ENCODE assay signal across 15 cellular contexts in genomic region chr1:245197911-245198379, GRCh38. TPM values are rescaled to one million over a fixed set of nuclear protein-coding genes. Genes with fewer than 3 reads are reported as not detected.
DNase-seq lines count a peak whose midpoint lies in the region; ATAC-seq and TF ChIP-seq lines count a peak whose summit lies in the region.
"Had no signal": no experiment of that assay in that cellular context is flagged by ENCODE, and none has a peak within 500 bp of the region (broad histone marks: within the 10 kb centered on the region; RNA-seq: fewer than 3 reads in every experiment).

No MANE protein-coding gene starts in this region.

- no peak for TF ChIP-seq POLR2A in testis (IDR thresholded peaks at IDR 0.05)

- H3K27ac ChIP-seq in osteoblast (ENCODE audit: low read depth, low read length), result no peak overlapping the region
- no peak overlapping the region for H3K27ac ChIP-seq in testis
- H3K27ac ChIP-seq: epithelial cell of prostate had no signal

- H3K27me3 ChIP-seq in osteoblast (ENCODE audit: insufficient read depth, low read length) (no peaks in the 10 kb centered on the region), testis (no peaks in the 10 kb centered on the region)
- H3K27me3 ChIP-seq: sigmoid colon had no signal

- no peak for ATAC-seq in GM18909 (IDR thresholded peaks at IDR 0.05; ENCODE audit: poor library complexity, unreplicated experiment)
- ATAC-seq: activated CD4-positive, alpha-beta T cell treated with anti-CD3 and anti-CD28 coated beads for 36 hours; activated T-cell treated with anti-CD3 and anti-CD28 coated beads, Interleukin-2, amount 50 U/mL, for 72 hours had no signal

- H3K4me1 Mint-ChIP-seq in type B pancreatic cell (ENCODE audit: unreplicated experiment), result peaks cover 52% of the 10 kb centered on the region
- H3K4me1 Mint-ChIP-seq: activated CD4-positive, alpha-beta T cell treated with anti-CD3 and anti-CD28 coated beads for 36 hours had no signal

- DNase-seq in ELF-1 (ENCODE audit: low read depth, low spot score), result peak; percentile 38
- peak; percentile 56 for DNase-seq in RPMI7951 (ENCODE audit: low read depth)
- peak; percentile 65 for DNase-seq in fibroblast of peridontal ligament (ENCODE audit: extremely low read depth)
- DNase-seq in osteoblast (ENCODE audit: insufficient read length, low spot score, missing footprints), result peak; percentile 75
- no peak for DNase-seq in activated gamma-delta T cell treated with Interleukin-2 at 50 U/mL for 16 hours
- DNase-seq in type B pancreatic cell (ENCODE audit: extremely low spot score, unreplicated experiment), result no peak
- no peak for DNase-seq in testis
- DNase-seq: activated CD4-positive, alpha-beta T cell treated with anti-CD3 and anti-CD28 coated beads for 36 hours; activated T-cell treated with anti-CD3 and anti-CD28 coated beads, Interleukin-2, amount 50 U/mL, for 72 hours; NCI-H2107; sigmoid colon; T-helper 1 cell had no signal

- TF ChIP-seq CTCF in osteoblast (IDR thresholded peaks at IDR 0.05; ENCODE audit: extremely low read depth, low read depth, low read length), result no peak
- no peak for TF ChIP-seq CTCF in type B pancreatic cell (conservative IDR thresholded peaks at IDR 0.05)
- TF ChIP-seq CTCF in testis (IDR thresholded peaks at IDR 0.05), result no peak

- peak overlapping the region; percentile 32 for H2AFZ ChIP-seq in osteoblast (ENCODE audit: low read length)

- H3K4me2 ChIP-seq in osteoblast (ENCODE audit: insufficient read depth, low read length), result peak overlapping the region; percentile 54

- H3K9me3 ChIP-seq in osteoblast (ENCODE audit: low read depth, low read length) (no peaks in the 10 kb centered on the region), testis (no peaks in the 10 kb centered on the region)
- H3K9me3 ChIP-seq: sigmoid colon had no signal

- no peaks in the 10 kb centered on the region for H3K79me2 ChIP-seq in osteoblast (ENCODE audit: insufficient read depth, low read length)

- H3K4me3 ChIP-seq in osteoblast (ENCODE audit: insufficient read depth, low read length) (peak overlapping the region; percentile 36), testis (no peak overlapping the region)

- no peak overlapping the region for H3K27ac Mint-ChIP-seq in type B pancreatic cell
- H3K27ac Mint-ChIP-seq: activated CD4-positive, alpha-beta T cell treated with anti-CD3 and anti-CD28 coated beads for 36 hours; activated T-cell treated with anti-CD3 and anti-CD28 coated beads, Interleukin-2, amount 50 U/mL, for 72 hours had no signal

- H3K36me3 Mint-ChIP-seq in type B pancreatic cell, result peaks cover 7% of the 10 kb centered on the region

- 25 to 40% methylated on average over 1 of the region's 1 CpG for WGBS in testis, 2 donors

- no peak overlapping the region for H3K4me3 Mint-ChIP-seq in type B pancreatic cell
- H3K4me3 Mint-ChIP-seq: activated CD4-positive, alpha-beta T cell treated with anti-CD3 and anti-CD28 coated beads for 36 hours; activated T-cell treated with anti-CD3 and anti-CD28 coated beads, Interleukin-2, amount 50 U/mL, for 72 hours had no signal

- H4K20me1 ChIP-seq in osteoblast (ENCODE audit: insufficient read depth, low read length), result no peaks in the 10 kb centered on the region

- intact Hi-C loops in testis (cut with DNase I; ENCODE audit: low total_unique reads), result no loop called here

- H3K36me3 ChIP-seq in osteoblast (ENCODE audit: insufficient read depth, low read length) (no peaks in the 10 kb centered on the region), testis (ENCODE audit: low read depth, missing control alignments) (no peaks in the 10 kb centered on the region)
- H3K36me3 ChIP-seq: sigmoid colon had no signal

- H3K4me1 ChIP-seq in osteoblast (ENCODE audit: insufficient read depth, low read length) (peaks cover 3% of the 10 kb centered on the region), testis (no peaks in the 10 kb centered on the region)

- no peaks in the 10 kb centered on the region for H3K9me3 Mint-ChIP-seq in type B pancreatic cell
- H3K9me3 Mint-ChIP-seq: activated T-cell treated with anti-CD3 and anti-CD28 coated beads, Interleukin-2, amount 50 U/mL, for 72 hours had no signal

- peaks cover 7% of the 10 kb centered on the region for H3K27me3 Mint-ChIP-seq in type B pancreatic cell

RNA-seq across cellular contexts. Expression of gene KIF26B, which starts 43.2 kb away (rescaled TPM):
- 2.3 and 2.9 TPM in 2 replicates for total RNA-seq in RPMI7951 (2014; rRNA removed; shearing (Covaris generic))
- total RNA-seq in osteoblast (22.1 and 28.6 TPM in 2 replicates), type B pancreatic cell (ENCODE audit: low replicate concordance) (6.1 and 22.1 TPM in 2 replicates), testis (1 to 10 TPM; 3.1 to 4.8 TPM)
- polyA plus RNA-seq in testis (ENCODE audit: insufficient read depth, low read depth, low replicate concordance), result 3.0 TPM
- total RNA-seq: OCI-LY7 had no signal

Comparison
In these comparisons a context has a peak if more than half of its experiments do, and no peak if none do; other contexts are left out.
1. DNase-seq: peak in ELF-1 (single experiment), RPMI7951 (single experiment), fibroblast of peridontal ligament (single experiment) and osteoblast (single experiment); none in activated gamma-delta T cell treated with Interleukin-2 at 50 U/mL for 16 hours (single experiment), type B pancreatic cell (single experiment) and testis (single experiment).